11 cellular contexts compared by ENCODE assay signal in genomic region chr1:27343639-27344025, GRCh38. TPM values are rescaled to one million over a fixed set of nuclear protein-coding genes. Genes with fewer than 3 reads are reported as not detected.
DNase-seq lines count a peak whose midpoint lies in the region; ATAC-seq and TF ChIP-seq lines count a peak whose summit lies in the region.
"Had no signal": no experiment of that assay in that cellular context is flagged by ENCODE, and none has a peak within 500 bp of the region (broad histone marks: within the 10 kb centered on the region; RNA-seq: fewer than 3 reads in every experiment).

No MANE protein-coding gene starts in this region.

- in situ Hi-C loops in GM13977 (cut with MboI; ENCODE audit: low pct_unique_long_range_greater_than_20kb, low sequenced_read_pairs, unreplicated experiment): no loop called here

- no peaks in the 10 kb centered on the region for H4K20me1 ChIP-seq in OCI-LY3 (ENCODE audit: insufficient read depth, low read length)

- H2BK5ac ChIP-seq in trophoblast cell (ENCODE audit: low read depth, low read length, poor library complexity): no peak overlapping the region

- no peak overlapping the region for H3K4ac ChIP-seq in trophoblast cell (ENCODE audit: low read depth, low read length)

- H4K91ac ChIP-seq in trophoblast cell (ENCODE audit: low read depth, low read length): peak overlapping the region; percentile 96

- peaks cover 25% of the 10 kb centered on the region for H3K4me1 ChIP-seq in OCI-LY3 (ENCODE audit: low read length)
- H3K4me1 ChIP-seq in effector memory CD4-positive, alpha-beta T cell (ENCODE audit: control insufficient read depth, insufficient read depth, low read length, poor library complexity, severe bottlenecking): peaks cover 32% of the 10 kb centered on the region
- peaks cover 28 to 34% of the 10 kb centered on the region in 2 experiments for H3K4me1 ChIP-seq in trophoblast cell (ENCODE audit: control insufficient read depth in 1 of 2, insufficient read depth in 2 of 2, low read length in 2 of 2)

- no peak overlapping the region for H3K23ac ChIP-seq in trophoblast cell (ENCODE audit: low read length)

- no peak for ATAC-seq in GM18909 (IDR thresholded peaks at IDR 0.05; ENCODE audit: poor library complexity, unreplicated experiment)

- H3K4me3 ChIP-seq in GM12875 (ENCODE audit: low read depth, low read length): peak overlapping the region; percentile 50
- H3K4me3 ChIP-seq in OCI-LY3 (ENCODE audit: low read length): peak overlapping the region; percentile 91
- H3K4me3 ChIP-seq in effector memory CD4-positive, alpha-beta T cell (ENCODE audit: insufficient read depth, low read depth, low read length, poor library complexity, severe bottlenecking): peak overlapping the region; percentile 82
- no peak overlapping the region for H3K4me3 ChIP-seq in trophoblast cell (ENCODE audit: low read depth, low read length)
- H3K4me3 ChIP-seq: testis had no signal

- H2AK5ac ChIP-seq in trophoblast cell (ENCODE audit: low read length): peak overlapping the region; percentile 85

- H3K36me3 ChIP-seq in OCI-LY3 (replicated peaks; ENCODE audit: low read depth, low read length) (no peaks in the 10 kb centered on the region), trophoblast cell (ENCODE audit: control insufficient read depth in 1 of 2, insufficient read depth in 2 of 2, low read length in 2 of 2) (no peaks in the 10 kb centered on the region)
- H3K36me3 ChIP-seq in effector memory CD4-positive, alpha-beta T cell (ENCODE audit: control insufficient read depth, insufficient read depth, low read length): peaks cover 16% of the 10 kb centered on the region

- H3K9me3 ChIP-seq in OCI-LY3 (ENCODE audit: insufficient read depth, low read length) (no peaks in the 10 kb centered on the region), trophoblast cell (ENCODE audit: insufficient read depth, low read depth, low read length) (peaks cover 1% of the 10 kb centered on the region)
- H3K9me3 ChIP-seq in effector memory CD4-positive, alpha-beta T cell (ENCODE audit: control insufficient read depth, low read length): no peaks in the 10 kb centered on the region
- H3K9me3 ChIP-seq: esophagus muscularis mucosa, testis had no signal

- no peak for DNase-seq in effector memory CD4-positive, alpha-beta T cell
- DNase-seq in trophoblast cell: peak in 1 of 2 donors; percentile 25
- no peak for DNase-seq in NAMALWA (ENCODE audit: low spot score)
- DNase-seq in GM13977 (ENCODE audit: low spot score): no peak
- DNase-seq: NCI-H2029 treated with DMSO at 0.1 percent for 48 hours, testis had no signal

- H3K9ac ChIP-seq in OCI-LY3 (ENCODE audit: low read length): no peak overlapping the region
- no peak overlapping the region for H3K9ac ChIP-seq in trophoblast cell (ENCODE audit: low read length)

- H3K4me2 ChIP-seq in OCI-LY3 (ENCODE audit: low read length): peak overlapping the region; percentile 97; the same call in 1 of the 2 replicates
- H3K4me2 ChIP-seq in trophoblast cell (ENCODE audit: low read length): no peak overlapping the region

- TF ChIP-seq CTCF in GM12875 (IDR thresholded peaks at IDR 0.05; ENCODE audit: borderline replicate concordance, insufficient read depth, low read depth, low read length): no peak
- TF ChIP-seq CTCF in OCI-LY3 (IDR thresholded peaks at IDR 0.05; ENCODE audit: low read depth, low read length): no peak
- TF ChIP-seq CTCF in GM13977 (IDR thresholded peaks at IDR 0.05; ENCODE audit: extremely low read depth, insufficient read depth, missing control alignments): no peak

- H2AFZ ChIP-seq in OCI-LY3 (ENCODE audit: low read depth, low read length): no peak overlapping the region
- H2AFZ ChIP-seq in trophoblast cell (ENCODE audit: insufficient read depth, low read length, poor library complexity): no peak overlapping the region

- H3K14ac ChIP-seq in trophoblast cell (ENCODE audit: low read length): peak overlapping the region; percentile 91

- peaks cover 13% of the 10 kb centered on the region for H3K79me1 ChIP-seq in trophoblast cell (ENCODE audit: low read length)

- no peak overlapping the region for H3K27ac ChIP-seq in OCI-LY3 (ENCODE audit: low read length)
- H3K27ac ChIP-seq in effector memory CD4-positive, alpha-beta T cell (ENCODE audit: insufficient read depth, low read length, poor library complexity, severe bottlenecking): peak overlapping the region; percentile 87
- no peak overlapping the region for H3K27ac ChIP-seq in trophoblast cell (ENCODE audit: low read depth, low read length)
- H3K27ac ChIP-seq: esophagus muscularis mucosa, testis had no signal

- H3K27me3 ChIP-seq in OCI-LY3 (ENCODE audit: low read depth, low read length): no peaks in the 10 kb centered on the region
- H3K27me3 ChIP-seq in effector memory CD4-positive, alpha-beta T cell (replicated peaks; ENCODE audit: control insufficient read depth, insufficient read depth, low read length, poor library complexity, severe bottlenecking): no peaks in the 10 kb centered on the region
- no peaks in the 10 kb centered on the region for H3K27me3 ChIP-seq in trophoblast cell (ENCODE audit: insufficient read depth, low read length)
- H3K27me3 ChIP-seq: testis had no signal

- H3K18ac ChIP-seq in trophoblast cell (ENCODE audit: low read length): peak overlapping the region; percentile 60

- H4K8ac ChIP-seq in trophoblast cell (ENCODE audit: low read depth, low read length): peak overlapping the region; percentile 69

- no peaks in the 10 kb centered on the region for H3K79me2 ChIP-seq in OCI-LY3 (ENCODE audit: low read length)
- peaks cover 4% of the 10 kb centered on the region for H3K79me2 ChIP-seq in trophoblast cell (ENCODE audit: control insufficient read depth, insufficient read depth, low read length, poor library complexity)

- peak overlapping the region; percentile 86 for H2BK120ac ChIP-seq in trophoblast cell (ENCODE audit: insufficient read depth, low read length, poor library complexity)

- H2BK12ac ChIP-seq in trophoblast cell (ENCODE audit: low read length): peak overlapping the region; percentile 55

- no peak overlapping the region for H4K12ac ChIP-seq in trophoblast cell (ENCODE audit: low read depth, low read length)

- no CpG with 5 or more reads among the region's 5 CpGs for WGBS in trophoblast cell (ENCODE audit: extremely low coverage, insufficient coverage, insufficient read length)

RNA-seq across cellular contexts. Expression of gene SYTL1, which starts 1.8 kb away (rescaled TPM):
- polyA plus RNA-seq in trophoblast cell (2013): 18.2 and 20.4 TPM in 2 replicates

RNA-seq across cellular contexts. Expression of gene TMEM222, which starts 21.7 kb away (rescaled TPM):
- polyA plus RNA-seq in trophoblast cell (2013): 23.7 and 23.9 TPM in 2 replicates

RNA-seq across cellular contexts. Expression of gene MAP3K6, which starts 23.1 kb away (rescaled TPM):
- polyA plus RNA-seq in trophoblast cell (2013): 17.1 and 19.6 TPM in 2 replicates

RNA-seq across cellular contexts. Expression of gene FCN3, which starts 31.0 kb away (rescaled TPM):
- polyA plus RNA-seq in trophoblast cell (2013): not detected in 2 replicates

RNA-seq across cellular contexts. Expression of gene CD164L2, which starts 39.5 kb away (rescaled TPM):
- polyA plus RNA-seq in trophoblast cell (2013): 0.03 TPM in 1 of 2 replicates, not detected in the other
- polyA plus RNA-seq: liver had no signal
